In genomic region chr3:195458188-195458800, GRCh38 we compare ENCODE assay signal across 8 cellular contexts. TPM values are rescaled to one million over a fixed set of nuclear protein-coding genes. Genes with fewer than 3 reads are reported as not detected.
DNase-seq lines count a peak whose midpoint lies in the region; ATAC-seq and FAIRE-seq lines count a peak whose summit lies in the region.

No MANE protein-coding gene starts in this region.

- no peak overlapping the region for H3K23ac ChIP-seq in mesendoderm (ENCODE audit: low read length)

- H2AK5ac ChIP-seq in mesendoderm (ENCODE audit: low read length), result no peak overlapping the region

- DNase-seq in GF-D8 (lab: John Stamatoyannopoulos, UW), result peak; percentile 58
- DNase-seq in OCI-M2 (lab: John Stamatoyannopoulos, UW; ENCODE audit: unreplicated experiment), result peak; percentile 58
- DNase-seq in SHP77 treated with DMSO at 0.1 percent for 48 hours (lab: John Stamatoyannopoulos, UW), result no peak
- DNase-seq in mesendoderm, result no peak
- no peak for DNase-seq in effector memory CD4-positive, alpha-beta T cell
- no peak for DNase-seq in DMS79 treated with DMSO at 0.1 percent for 48 hours (lab: John Stamatoyannopoulos, UW)

- no peak overlapping the region for H3K56ac ChIP-seq in mesendoderm (ENCODE audit: low read length)

- no peaks in the 10 kb centered on the region for H3K9me3 ChIP-seq in effector memory CD4-positive, alpha-beta T cell (ENCODE audit: control insufficient read depth, low read length)

- H3K27ac ChIP-seq in mesendoderm (ENCODE audit: low read depth, low read length), result no peak overlapping the region
- H3K27ac ChIP-seq in effector memory CD4-positive, alpha-beta T cell (ENCODE audit: insufficient read depth, low read length, poor library complexity, severe bottlenecking), result no peak overlapping the region

- no peaks in the 10 kb centered on the region for H3K79me1 ChIP-seq in mesendoderm (ENCODE audit: low read length)

- no peaks in the 10 kb centered on the region for H3K79me2 ChIP-seq in mesendoderm (ENCODE audit: control insufficient read depth, insufficient read depth, low read length)

- no peak overlapping the region for H2BK5ac ChIP-seq in mesendoderm (ENCODE audit: low read length)

- WGBS in mesendoderm (ENCODE audit: extremely low coverage, insufficient coverage, low lambda C conversion rate), result no CpG with 5 or more reads among the region's 6 CpGs

- no peak overlapping the region for H3K9ac ChIP-seq in mesendoderm (ENCODE audit: low read length)

- no peaks in the 10 kb centered on the region for H3K36me3 ChIP-seq in mesendoderm (ENCODE audit: control insufficient read depth, insufficient read depth, low read length)
- H3K36me3 ChIP-seq in effector memory CD4-positive, alpha-beta T cell (ENCODE audit: control insufficient read depth, insufficient read depth, low read length), result no peaks in the 10 kb centered on the region

- peaks cover 4% of the 10 kb centered on the region for H3K4me1 ChIP-seq in mesendoderm (ENCODE audit: control insufficient read depth, low read depth, low read length)
- peaks cover 6% of the 10 kb centered on the region for H3K4me1 ChIP-seq in effector memory CD4-positive, alpha-beta T cell (ENCODE audit: control insufficient read depth, insufficient read depth, low read length, poor library complexity, severe bottlenecking)

- no peak overlapping the region for H3K4ac ChIP-seq in mesendoderm (ENCODE audit: low read depth, low read length)

- H4K5ac ChIP-seq in mesendoderm (ENCODE audit: low read length), result no peak overlapping the region

- no peak overlapping the region for H2BK120ac ChIP-seq in mesendoderm (ENCODE audit: low read depth, low read length)

- peak; percentile 90 for ATAC-seq in GM21786 (IDR thresholded peaks at IDR 0.05; ENCODE audit: unreplicated experiment)

- H4K8ac ChIP-seq in mesendoderm (ENCODE audit: low read depth, low read length), result no peak overlapping the region

- FAIRE-seq in islet of Langerhans (lab: Jason Lieb, UNC), result peak; percentile 38

- H3K4me2 ChIP-seq in mesendoderm (ENCODE audit: low read length), result no peak overlapping the region

- H2BK15ac ChIP-seq in mesendoderm (replicated peaks; ENCODE audit: low read depth), result no peak overlapping the region

- no peak overlapping the region for H3K4me3 ChIP-seq in mesendoderm (ENCODE audit: low read length)
- H3K4me3 ChIP-seq in effector memory CD4-positive, alpha-beta T cell (ENCODE audit: insufficient read depth, low read depth, low read length, poor library complexity, severe bottlenecking), result no peak overlapping the region

- no peak overlapping the region for H3K18ac ChIP-seq in mesendoderm (ENCODE audit: low read length)

- H3K27me3 ChIP-seq in mesendoderm (ENCODE audit: insufficient read depth, low read length, poor library complexity), result no peaks in the 10 kb centered on the region
- no peaks in the 10 kb centered on the region for H3K27me3 ChIP-seq in effector memory CD4-positive, alpha-beta T cell (replicated peaks; ENCODE audit: control insufficient read depth, insufficient read depth, low read length, poor library complexity, severe bottlenecking)

RNA-seq across cellular contexts. Expression of gene ACAP2, which starts 15.5 kb away (rescaled TPM):
- 16.9 TPM for polyA plus RNA-seq in mesendoderm (2013, experiment 1 of 2)
- polyA plus RNA-seq in mesendoderm (2013, experiment 2 of 2), result 16.7 TPM

Comparison
In these comparisons a context has a peak if more than half of its experiments do, and no peak if none do; other contexts are left out.
1. DNase-seq: peak in GF-D8 (single experiment) and OCI-M2 (single experiment); none in SHP77 treated with DMSO at 0.1 percent for 48 hours (single experiment), mesendoderm (single experiment), effector memory CD4-positive, alpha-beta T cell (0 of 3) and DMS79 treated with DMSO at 0.1 percent for 48 hours (single experiment).